Comparison of ENCODE assay signal across 1 cellular context in the genomic region with DNA sequence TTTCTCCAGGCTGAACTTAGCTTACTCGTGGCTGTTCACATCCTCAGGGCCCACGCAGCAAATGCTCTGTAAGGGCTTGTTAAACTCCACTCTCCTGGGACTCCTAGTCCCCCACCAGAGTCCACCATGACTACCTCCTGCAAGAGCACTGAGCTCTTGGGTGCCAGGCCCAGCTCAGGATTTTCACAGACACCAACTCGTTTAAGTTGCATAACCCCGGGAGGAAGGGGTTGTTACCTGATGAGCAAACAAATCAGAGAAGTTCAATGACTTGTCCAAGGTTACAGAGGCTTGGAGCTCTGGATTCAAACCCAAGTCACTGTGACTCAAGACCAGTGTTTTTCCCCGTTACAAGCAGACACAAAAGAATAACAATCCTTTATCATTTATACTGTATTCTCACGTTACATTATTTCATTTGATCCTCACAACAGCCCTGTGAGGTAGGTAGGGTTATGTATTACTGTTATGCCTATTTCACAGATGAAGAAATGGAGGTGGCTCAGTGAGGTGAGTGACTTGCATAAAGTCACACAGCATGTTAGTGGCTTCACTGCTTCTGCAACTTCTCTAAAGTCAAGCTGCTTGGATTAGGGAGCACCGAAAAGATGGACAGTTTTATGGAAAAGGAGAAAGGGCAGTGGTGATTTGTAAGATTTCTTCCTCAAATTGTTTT.
TF ChIP-seq lines count a peak whose summit lies in the region.

No MANE protein-coding gene starts in this region.

TF ChIP-seq in HepG2, 621 proteins besides CTCF, POLR2A, EP300 and RAD21 (continued from another document and continues in another):
- TF ChIP-seq, protein P1, sequence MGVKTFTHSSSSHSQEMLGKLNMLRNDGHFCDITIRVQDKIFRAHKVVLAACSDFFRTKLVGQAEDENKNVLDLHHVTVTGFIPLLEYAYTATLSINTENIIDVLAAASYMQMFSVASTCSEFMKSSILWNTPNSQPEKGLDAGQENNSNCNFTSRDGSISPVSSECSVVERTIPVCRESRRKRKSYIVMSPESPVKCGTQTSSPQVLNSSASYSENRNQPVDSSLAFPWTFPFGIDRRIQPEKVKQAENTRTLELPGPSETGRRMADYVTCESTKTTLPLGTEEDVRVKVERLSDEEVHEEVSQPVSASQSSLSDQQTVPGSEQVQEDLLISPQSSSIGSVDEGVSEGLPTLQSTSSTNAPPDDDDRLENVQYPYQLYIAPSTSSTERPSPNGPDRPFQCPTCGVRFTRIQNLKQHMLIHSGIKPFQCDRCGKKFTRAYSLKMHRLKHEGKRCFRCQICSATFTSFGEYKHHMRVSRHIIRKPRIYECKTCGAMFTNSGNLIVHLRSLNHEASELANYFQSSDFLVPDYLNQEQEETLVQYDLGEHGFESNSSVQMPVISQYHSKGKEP (CRISPR knock-in tag; IDR thresholded peaks at IDR 0.05): no peak
- TF ChIP-seq SAP130 (CRISPR knock-in tag; IDR thresholded peaks at IDR 0.05; ENCODE audit: low read depth) (peak; percentile 42; the same call in 1 of the 2 replicates), FIP1L1 (IDR thresholded peaks at IDR 0.05; ENCODE audit: borderline replicate concordance, insufficient read depth, low read depth, low read length) (no peak), SPEN (CRISPR knock-in tag; IDR thresholded peaks at IDR 0.05; ENCODE audit: low read depth) (no peak), PRPF4 (IDR thresholded peaks at IDR 0.05; ENCODE audit: low read depth, low read length, poor library complexity, severe bottlenecking) (no peak), SP1 (IDR thresholded peaks at IDR 0.05) (no peak), SP1 (CRISPR knock-in tag; IDR thresholded peaks at IDR 0.05) (no peak), NFE2L2 (IDR thresholded peaks at IDR 0.05; ENCODE audit: low read length) (no peak), CC2D1A (CRISPR knock-in tag; IDR thresholded peaks at IDR 0.05) (no peak), MATR3 (CRISPR knock-in tag; IDR thresholded peaks at IDR 0.05) (no peak), MTA3 (CRISPR knock-in tag; IDR thresholded peaks at IDR 0.05) (no peak), ZNF775 (CRISPR knock-in tag; IDR thresholded peaks at IDR 0.05; ENCODE audit: borderline replicate concordance) (no peak), DR1 (CRISPR knock-in tag; IDR thresholded peaks at IDR 0.05) (no peak), ZNF3 (CRISPR knock-in tag; IDR thresholded peaks at IDR 0.05) (no peak), KAT8 (CRISPR knock-in tag; IDR thresholded peaks at IDR 0.05) (peak; percentile 65), ZNF670 (CRISPR knock-in tag; IDR thresholded peaks at IDR 0.05; ENCODE audit: borderline replicate concordance) (0 out of 2 replicates have a peak, but pooled peaks have one; percentile 43), CBFB (CRISPR knock-in tag; IDR thresholded peaks at IDR 0.05) (no peak), ZSCAN25 (CRISPR knock-in tag; IDR thresholded peaks at IDR 0.05) (no peak), SRF (IDR thresholded peaks at IDR 0.05; ENCODE audit: low read depth, low read length) (no peak), THAP11 (CRISPR knock-in tag; IDR thresholded peaks at IDR 0.05) (peak; percentile 61), ZNF674 (CRISPR knock-in tag; IDR thresholded peaks at IDR 0.05; ENCODE audit: low read depth) (no peak), KDM4B (CRISPR knock-in tag; IDR thresholded peaks at IDR 0.05) (no peak), HDAC6 (IDR thresholded peaks at IDR 0.05; ENCODE audit: low read depth, low read length) (no peak), ETV6 (CRISPR knock-in tag; conservative IDR thresholded peaks at IDR 0.05) (no peak), ZSCAN9 (CRISPR knock-in tag; IDR thresholded peaks at IDR 0.05; ENCODE audit: borderline replicate concordance) (no peak)
- TF ChIP-seq, protein P2, sequence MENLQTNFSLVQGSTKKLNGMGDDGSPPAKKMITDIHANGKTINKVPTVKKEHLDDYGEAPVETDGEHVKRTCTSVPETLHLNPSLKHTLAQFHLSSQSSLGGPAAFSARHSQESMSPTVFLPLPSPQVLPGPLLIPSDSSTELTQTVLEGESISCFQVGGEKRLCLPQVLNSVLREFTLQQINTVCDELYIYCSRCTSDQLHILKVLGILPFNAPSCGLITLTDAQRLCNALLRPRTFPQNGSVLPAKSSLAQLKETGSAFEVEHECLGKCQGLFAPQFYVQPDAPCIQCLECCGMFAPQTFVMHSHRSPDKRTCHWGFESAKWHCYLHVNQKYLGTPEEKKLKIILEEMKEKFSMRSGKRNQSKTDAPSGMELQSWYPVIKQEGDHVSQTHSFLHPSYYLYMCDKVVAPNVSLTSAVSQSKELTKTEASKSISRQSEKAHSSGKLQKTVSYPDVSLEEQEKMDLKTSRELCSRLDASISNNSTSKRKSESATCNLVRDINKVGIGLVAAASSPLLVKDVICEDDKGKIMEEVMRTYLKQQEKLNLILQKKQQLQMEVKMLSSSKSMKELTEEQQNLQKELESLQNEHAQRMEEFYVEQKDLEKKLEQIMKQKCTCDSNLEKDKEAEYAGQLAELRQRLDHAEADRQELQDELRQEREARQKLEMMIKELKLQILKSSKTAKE (CRISPR knock-in tag; IDR thresholded peaks at IDR 0.05; ENCODE audit: borderline replicate concordance): peak; percentile 72; the same call in 1 of the 2 replicates
- TF ChIP-seq, protein P3, sequence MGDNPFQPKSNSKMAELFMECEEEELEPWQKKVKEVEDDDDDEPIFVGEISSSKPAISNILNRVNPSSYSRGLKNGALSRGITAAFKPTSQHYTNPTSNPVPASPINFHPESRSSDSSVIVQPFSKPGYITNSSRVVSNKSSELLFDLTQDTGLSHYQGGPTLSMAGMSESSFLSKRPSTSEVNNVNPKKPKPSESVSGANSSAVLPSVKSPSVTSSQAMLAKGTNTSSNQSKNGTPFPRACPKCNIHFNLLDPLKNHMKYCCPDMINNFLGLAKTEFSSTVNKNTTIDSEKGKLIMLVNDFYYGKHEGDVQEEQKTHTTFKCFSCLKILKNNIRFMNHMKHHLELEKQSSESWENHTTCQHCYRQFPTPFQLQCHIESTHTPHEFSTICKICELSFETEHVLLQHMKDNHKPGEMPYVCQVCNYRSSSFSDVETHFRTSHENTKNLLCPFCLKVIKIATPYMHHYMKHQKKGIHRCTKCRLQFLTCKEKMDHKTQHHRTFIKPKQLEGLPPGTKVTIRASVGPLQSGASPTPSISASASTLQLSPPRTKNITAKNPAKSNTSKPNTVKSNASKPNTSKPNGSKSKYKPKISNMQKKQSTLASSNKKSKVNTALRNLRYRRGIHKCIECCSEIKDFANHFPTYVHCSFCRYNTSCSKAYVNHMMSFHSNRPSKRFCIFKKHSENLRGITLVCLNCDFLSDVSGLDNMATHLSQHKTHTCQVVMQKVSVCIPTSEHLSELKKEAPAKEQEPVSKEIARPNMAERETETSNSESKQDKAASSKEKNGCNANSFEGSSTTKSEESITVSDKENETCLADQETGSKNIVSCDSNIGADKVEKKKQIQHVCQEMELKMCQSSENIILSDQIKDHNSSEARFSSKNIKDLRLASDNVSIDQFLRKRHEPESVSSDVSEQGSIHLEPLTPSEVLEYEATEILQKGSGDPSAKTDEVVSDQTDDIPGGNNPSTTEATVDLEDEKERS (CRISPR knock-in tag; IDR thresholded peaks at IDR 0.05): no peak
- TF ChIP-seq, protein P4, sequence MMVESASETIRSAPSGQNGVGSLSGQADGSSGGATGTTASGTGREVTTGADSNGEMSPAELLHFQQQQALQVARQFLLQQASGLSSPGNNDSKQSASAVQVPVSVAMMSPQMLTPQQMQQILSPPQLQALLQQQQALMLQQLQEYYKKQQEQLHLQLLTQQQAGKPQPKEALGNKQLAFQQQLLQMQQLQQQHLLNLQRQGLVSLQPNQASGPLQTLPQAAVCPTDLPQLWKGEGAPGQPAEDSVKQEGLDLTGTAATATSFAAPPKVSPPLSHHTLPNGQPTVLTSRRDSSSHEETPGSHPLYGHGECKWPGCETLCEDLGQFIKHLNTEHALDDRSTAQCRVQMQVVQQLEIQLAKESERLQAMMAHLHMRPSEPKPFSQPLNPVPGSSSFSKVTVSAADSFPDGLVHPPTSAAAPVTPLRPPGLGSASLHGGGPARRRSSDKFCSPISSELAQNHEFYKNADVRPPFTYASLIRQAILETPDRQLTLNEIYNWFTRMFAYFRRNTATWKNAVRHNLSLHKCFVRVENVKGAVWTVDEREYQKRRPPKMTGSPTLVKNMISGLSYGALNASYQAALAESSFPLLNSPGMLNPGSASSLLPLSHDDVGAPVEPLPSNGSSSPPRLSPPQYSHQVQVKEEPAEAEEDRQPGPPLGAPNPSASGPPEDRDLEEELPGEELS (CRISPR knock-in tag; IDR thresholded peaks at IDR 0.05): peak; percentile 73; the same call in 1 of the 2 replicates
- TF ChIP-seq, protein P5, sequence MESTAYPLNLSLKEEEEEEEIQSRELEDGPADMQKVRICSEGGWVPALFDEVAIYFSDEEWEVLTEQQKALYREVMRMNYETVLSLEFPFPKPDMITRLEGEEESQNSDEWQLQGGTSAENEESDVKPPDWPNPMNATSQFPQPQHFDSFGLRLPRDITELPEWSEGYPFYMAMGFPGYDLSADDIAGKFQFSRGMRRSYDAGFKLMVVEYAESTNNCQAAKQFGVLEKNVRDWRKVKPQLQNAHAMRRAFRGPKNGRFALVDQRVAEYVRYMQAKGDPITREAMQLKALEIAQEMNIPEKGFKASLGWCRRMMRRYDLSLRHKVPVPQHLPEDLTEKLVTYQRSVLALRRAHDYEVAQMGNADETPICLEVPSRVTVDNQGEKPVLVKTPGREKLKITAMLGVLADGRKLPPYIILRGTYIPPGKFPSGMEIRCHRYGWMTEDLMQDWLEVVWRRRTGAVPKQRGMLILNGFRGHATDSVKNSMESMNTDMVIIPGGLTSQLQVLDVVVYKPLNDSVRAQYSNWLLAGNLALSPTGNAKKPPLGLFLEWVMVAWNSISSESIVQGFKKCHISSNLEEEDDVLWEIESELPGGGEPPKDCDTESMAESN (CRISPR knock-in tag; conservative IDR thresholded peaks at IDR 0.05): no peak
- TF ChIP-seq, protein P6, sequence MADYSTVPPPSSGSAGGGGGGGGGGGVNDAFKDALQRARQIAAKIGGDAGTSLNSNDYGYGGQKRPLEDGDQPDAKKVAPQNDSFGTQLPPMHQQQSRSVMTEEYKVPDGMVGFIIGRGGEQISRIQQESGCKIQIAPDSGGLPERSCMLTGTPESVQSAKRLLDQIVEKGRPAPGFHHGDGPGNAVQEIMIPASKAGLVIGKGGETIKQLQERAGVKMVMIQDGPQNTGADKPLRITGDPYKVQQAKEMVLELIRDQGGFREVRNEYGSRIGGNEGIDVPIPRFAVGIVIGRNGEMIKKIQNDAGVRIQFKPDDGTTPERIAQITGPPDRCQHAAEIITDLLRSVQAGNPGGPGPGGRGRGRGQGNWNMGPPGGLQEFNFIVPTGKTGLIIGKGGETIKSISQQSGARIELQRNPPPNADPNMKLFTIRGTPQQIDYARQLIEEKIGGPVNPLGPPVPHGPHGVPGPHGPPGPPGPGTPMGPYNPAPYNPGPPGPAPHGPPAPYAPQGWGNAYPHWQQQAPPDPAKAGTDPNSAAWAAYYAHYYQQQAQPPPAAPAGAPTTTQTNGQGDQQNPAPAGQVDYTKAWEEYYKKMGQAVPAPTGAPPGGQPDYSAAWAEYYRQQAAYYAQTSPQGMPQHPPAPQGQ (CRISPR knock-in tag; IDR thresholded peaks at IDR 0.05; ENCODE audit: borderline replicate concordance): no peak
- TF ChIP-seq, protein P7, sequence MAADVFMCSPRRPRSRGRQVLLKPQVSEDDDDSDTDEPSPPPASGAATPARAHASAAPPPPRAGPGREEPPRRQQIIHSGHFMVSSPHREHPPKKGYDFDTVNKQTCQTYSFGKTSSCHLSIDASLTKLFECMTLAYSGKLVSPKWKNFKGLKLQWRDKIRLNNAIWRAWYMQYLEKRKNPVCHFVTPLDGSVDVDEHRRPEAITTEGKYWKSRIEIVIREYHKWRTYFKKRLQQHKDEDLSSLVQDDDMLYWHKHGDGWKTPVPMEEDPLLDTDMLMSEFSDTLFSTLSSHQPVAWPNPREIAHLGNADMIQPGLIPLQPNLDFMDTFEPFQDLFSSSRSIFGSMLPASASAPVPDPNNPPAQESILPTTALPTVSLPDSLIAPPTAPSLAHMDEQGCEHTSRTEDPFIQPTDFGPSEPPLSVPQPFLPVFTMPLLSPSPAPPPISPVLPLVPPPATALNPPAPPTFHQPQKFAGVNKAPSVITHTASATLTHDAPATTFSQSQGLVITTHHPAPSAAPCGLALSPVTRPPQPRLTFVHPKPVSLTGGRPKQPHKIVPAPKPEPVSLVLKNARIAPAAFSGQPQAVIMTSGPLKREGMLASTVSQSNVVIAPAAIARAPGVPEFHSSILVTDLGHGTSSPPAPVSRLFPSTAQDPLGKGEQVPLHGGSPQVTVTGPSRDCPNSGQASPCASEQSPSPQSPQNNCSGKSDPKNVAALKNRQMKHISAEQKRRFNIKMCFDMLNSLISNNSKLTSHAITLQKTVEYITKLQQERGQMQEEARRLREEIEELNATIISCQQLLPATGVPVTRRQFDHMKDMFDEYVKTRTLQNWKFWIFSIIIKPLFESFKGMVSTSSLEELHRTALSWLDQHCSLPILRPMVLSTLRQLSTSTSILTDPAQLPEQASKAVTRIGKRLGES (CRISPR knock-in tag; IDR thresholded peaks at IDR 0.05; ENCODE audit: borderline replicate concordance): no peak
- TF ChIP-seq, protein P8, sequence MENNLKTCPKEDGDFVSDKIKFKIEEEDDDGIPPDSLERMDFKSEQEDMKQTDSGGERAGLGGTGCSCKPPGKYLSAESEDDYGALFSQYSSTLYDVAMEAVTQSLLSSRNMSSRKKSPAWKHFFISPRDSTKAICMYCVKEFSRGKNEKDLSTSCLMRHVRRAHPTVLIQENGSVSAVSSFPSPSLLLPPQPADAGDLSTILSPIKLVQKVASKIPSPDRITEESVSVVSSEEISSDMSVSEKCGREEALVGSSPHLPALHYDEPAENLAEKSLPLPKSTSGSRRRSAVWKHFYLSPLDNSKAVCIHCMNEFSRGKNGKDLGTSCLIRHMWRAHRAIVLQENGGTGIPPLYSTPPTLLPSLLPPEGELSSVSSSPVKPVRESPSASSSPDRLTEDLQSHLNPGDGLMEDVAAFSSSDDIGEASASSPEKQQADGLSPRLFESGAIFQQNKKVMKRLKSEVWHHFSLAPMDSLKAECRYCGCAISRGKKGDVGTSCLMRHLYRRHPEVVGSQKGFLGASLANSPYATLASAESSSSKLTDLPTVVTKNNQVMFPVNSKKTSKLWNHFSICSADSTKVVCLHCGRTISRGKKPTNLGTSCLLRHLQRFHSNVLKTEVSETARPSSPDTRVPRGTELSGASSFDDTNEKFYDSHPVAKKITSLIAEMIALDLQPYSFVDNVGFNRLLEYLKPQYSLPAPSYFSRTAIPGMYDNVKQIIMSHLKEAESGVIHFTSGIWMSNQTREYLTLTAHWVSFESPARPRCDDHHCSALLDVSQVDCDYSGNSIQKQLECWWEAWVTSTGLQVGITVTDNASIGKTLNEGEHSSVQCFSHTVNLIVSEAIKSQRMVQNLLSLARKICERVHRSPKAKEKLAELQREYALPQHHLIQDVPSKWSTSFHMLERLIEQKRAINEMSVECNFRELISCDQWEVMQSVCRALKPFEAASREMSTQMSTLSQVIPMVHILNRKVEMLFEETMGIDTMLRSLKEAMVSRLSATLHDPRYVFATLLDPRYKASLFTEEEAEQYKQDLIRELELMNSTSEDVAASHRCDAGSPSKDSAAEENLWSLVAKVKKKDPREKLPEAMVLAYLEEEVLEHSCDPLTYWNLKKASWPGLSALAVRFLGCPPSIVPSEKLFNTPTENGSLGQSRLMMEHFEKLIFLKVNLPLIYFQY (CRISPR knock-in tag; IDR thresholded peaks at IDR 0.05; ENCODE audit: borderline replicate concordance): no peak
- TF ChIP-seq, protein P9, sequence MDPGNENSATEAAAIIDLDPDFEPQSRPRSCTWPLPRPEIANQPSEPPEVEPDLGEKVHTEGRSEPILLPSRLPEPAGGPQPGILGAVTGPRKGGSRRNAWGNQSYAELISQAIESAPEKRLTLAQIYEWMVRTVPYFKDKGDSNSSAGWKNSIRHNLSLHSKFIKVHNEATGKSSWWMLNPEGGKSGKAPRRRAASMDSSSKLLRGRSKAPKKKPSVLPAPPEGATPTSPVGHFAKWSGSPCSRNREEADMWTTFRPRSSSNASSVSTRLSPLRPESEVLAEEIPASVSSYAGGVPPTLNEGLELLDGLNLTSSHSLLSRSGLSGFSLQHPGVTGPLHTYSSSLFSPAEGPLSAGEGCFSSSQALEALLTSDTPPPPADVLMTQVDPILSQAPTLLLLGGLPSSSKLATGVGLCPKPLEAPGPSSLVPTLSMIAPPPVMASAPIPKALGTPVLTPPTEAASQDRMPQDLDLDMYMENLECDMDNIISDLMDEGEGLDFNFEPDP (CRISPR knock-in tag; conservative IDR thresholded peaks at IDR 0.05): no peak
